In the genomic region with DNA sequence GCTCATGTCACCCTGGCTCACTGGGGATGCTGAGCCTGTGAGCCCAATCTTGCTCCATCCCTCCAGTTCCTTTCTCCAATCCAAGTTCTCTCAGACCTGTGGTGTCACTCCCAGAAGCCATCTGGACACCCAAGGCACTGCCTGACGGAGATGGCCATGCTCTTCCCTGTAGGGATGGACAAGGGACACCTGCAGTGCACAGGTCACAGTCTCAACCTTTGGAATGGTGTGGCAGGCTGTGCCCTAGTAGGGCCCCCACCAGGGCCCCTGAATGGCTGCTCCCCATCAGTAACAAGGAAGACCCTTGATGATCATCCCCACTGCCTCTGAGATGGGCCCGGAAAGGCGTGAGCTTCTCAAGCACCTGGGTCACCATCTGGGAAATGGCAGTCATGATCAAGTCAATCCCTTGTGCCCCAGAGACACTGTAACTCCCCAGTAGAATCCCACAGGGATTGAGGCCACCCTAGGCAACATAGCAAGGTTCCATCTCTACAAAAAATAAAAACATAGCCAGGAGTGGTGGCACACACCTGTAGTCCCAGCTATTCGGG, we compare ENCODE assay signal across 3 cellular contexts.
"Had no signal": no experiment of that assay in that cellular context is flagged by ENCODE, and none has a peak within 500 bp of the region (broad histone marks: within the 10 kb centered on the region; RNA-seq: fewer than 3 reads in every experiment).

No MANE protein-coding gene starts in this region.

- H3K4me3 ChIP-seq: GM12878 had no signal

- DNase-seq: GDM1, GF-D8 had no signal
